Comparison of ENCODE assay signal across 1 cellular context in the genomic region with DNA sequence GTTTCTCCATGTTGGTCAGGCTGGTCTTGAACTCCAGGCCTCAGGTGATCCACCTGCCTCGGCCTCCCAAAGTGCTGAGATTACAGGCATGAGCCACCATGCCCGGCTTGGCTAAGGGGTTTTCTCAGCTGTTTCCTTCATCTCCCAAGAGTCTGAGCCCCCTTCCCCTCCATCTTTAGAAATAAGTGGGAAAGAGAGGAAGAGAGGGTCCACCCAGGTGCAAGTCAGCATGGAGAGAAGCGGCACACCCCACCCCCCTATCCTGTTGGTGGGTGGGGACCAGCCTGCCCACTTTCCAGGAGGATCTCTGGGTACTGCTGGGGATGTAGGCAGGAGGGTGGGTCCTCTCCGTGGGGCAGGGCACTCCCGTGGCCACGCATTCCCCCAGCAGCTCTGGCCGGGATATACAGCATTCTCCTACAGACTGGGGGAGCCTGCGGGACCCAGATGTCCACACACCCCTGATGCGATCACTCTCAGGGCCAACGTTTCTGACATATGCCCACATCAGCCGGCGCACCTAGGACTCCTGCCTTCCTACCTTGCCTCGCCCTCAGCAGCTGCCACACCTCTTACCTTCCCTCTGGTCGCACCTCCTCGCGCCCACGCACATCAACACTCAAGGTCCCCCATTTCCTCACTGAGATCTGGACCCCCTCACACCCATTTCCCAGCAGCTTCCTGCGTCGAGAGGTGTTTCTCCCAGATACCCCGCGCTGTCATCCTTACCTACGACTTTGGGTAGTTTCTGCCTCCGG.
TF ChIP-seq lines count a peak whose summit lies in the region.

No MANE protein-coding gene starts in this region.

TF ChIP-seq in GM23338, 12 proteins besides CTCF, POLR2A, EP300 and RAD21:
- TF ChIP-seq, protein P1, sequence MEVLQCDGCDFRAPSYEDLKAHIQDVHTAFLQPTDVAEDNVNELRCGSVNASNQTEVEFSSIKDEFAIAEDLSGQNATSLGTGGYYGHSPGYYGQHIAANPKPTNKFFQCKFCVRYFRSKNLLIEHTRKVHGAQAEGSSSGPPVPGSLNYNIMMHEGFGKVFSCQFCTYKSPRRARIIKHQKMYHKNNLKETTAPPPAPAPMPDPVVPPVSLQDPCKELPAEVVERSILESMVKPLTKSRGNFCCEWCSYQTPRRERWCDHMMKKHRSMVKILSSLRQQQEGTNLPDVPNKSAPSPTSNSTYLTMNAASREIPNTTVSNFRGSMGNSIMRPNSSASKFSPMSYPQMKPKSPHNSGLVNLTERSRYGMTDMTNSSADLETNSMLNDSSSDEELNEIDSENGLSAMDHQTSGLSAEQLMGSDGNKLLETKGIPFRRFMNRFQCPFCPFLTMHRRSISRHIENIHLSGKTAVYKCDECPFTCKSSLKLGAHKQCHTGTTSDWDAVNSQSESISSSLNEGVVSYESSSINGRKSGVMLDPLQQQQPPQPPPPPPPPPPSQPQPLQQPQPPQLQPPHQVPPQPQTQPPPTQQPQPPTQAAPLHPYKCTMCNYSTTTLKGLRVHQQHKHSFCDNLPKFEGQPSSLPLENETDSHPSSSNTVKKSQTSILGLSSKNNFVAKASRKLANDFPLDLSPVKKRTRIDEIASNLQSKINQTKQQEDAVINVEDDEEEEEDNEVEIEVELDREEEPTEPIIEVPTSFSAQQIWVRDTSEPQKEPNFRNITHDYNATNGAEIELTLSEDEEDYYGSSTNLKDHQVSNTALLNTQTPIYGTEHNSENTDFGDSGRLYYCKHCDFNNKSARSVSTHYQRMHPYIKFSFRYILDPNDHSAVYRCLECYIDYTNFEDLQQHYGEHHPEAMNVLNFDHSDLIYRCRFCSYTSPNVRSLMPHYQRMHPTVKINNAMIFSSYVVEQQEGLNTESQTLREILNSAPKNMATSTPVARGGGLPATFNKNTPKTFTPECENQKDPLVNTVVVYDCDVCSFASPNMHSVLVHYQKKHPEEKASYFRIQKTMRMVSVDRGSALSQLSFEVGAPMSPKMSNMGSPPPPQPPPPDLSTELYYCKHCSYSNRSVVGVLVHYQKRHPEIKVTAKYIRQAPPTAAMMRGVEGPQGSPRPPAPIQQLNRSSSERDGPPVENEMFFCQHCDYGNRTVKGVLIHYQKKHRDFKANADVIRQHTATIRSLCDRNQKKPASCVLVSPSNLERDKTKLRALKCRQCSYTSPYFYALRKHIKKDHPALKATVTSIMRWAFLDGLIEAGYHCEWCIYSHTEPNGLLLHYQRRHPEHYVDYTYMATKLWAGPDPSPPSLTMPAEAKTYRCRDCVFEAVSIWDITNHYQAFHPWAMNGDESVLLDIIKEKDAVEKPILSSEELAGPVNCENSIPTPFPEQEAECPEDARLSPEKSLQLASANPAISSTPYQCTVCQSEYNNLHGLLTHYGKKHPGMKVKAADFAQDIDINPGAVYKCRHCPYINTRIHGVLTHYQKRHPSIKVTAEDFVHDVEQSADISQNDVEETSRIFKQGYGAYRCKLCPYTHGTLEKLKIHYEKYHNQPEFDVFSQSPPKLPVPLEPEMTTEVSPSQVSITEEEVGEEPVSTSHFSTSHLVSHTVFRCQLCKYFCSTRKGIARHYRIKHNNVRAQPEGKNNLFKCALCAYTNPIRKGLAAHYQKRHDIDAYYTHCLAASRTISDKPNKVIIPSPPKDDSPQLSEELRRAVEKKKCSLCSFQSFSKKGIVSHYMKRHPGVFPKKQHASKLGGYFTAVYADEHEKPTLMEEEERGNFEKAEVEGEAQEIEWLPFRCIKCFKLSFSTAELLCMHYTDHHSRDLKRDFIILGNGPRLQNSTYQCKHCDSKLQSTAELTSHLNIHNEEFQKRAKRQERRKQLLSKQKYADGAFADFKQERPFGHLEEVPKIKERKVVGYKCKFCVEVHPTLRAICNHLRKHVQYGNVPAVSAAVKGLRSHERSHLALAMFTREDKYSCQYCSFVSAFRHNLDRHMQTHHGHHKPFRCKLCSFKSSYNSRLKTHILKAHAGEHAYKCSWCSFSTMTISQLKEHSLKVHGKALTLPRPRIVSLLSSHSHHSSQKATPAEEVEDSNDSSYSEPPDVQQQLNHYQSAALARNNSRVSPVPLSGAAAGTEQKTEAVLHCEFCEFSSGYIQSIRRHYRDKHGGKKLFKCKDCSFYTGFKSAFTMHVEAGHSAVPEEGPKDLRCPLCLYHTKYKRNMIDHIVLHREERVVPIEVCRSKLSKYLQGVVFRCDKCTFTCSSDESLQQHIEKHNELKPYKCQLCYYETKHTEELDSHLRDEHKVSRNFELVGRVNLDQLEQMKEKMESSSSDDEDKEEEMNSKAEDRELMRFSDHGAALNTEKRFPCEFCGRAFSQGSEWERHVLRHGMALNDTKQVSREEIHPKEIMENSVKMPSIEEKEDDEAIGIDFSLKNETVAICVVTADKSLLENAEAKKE (CRISPR knock-in tag; IDR thresholded peaks at IDR 0.05) = no peak
- TF ChIP-seq CREB1 (CRISPR knock-in tag; IDR thresholded peaks at IDR 0.05; ENCODE audit: low read depth) = no peak
- TF ChIP-seq, protein P2, sequence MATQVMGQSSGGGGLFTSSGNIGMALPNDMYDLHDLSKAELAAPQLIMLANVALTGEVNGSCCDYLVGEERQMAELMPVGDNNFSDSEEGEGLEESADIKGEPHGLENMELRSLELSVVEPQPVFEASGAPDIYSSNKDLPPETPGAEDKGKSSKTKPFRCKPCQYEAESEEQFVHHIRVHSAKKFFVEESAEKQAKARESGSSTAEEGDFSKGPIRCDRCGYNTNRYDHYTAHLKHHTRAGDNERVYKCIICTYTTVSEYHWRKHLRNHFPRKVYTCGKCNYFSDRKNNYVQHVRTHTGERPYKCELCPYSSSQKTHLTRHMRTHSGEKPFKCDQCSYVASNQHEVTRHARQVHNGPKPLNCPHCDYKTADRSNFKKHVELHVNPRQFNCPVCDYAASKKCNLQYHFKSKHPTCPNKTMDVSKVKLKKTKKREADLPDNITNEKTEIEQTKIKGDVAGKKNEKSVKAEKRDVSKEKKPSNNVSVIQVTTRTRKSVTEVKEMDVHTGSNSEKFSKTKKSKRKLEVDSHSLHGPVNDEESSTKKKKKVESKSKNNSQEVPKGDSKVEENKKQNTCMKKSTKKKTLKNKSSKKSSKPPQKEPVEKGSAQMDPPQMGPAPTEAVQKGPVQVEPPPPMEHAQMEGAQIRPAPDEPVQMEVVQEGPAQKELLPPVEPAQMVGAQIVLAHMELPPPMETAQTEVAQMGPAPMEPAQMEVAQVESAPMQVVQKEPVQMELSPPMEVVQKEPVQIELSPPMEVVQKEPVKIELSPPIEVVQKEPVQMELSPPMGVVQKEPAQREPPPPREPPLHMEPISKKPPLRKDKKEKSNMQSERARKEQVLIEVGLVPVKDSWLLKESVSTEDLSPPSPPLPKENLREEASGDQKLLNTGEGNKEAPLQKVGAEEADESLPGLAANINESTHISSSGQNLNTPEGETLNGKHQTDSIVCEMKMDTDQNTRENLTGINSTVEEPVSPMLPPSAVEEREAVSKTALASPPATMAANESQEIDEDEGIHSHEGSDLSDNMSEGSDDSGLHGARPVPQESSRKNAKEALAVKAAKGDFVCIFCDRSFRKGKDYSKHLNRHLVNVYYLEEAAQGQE (IDR thresholded peaks at IDR 0.05; ENCODE audit: unreplicated experiment) = no peak
- TF ChIP-seq POLR2AphosphoS5 (IDR thresholded peaks at IDR 0.05; ENCODE audit: low read depth) = no peak
- TF ChIP-seq, protein P3, sequence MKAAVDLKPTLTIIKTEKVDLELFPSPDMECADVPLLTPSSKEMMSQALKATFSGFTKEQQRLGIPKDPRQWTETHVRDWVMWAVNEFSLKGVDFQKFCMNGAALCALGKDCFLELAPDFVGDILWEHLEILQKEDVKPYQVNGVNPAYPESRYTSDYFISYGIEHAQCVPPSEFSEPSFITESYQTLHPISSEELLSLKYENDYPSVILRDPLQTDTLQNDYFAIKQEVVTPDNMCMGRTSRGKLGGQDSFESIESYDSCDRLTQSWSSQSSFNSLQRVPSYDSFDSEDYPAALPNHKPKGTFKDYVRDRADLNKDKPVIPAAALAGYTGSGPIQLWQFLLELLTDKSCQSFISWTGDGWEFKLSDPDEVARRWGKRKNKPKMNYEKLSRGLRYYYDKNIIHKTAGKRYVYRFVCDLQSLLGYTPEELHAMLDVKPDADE (IDR thresholded peaks at IDR 0.05) = no peak
- TF ChIP-seq ZNF114 (CRISPR knock-in tag; IDR thresholded peaks at IDR 0.05) = no peak
- TF ChIP-seq JUNB (IDR thresholded peaks at IDR 0.05; ENCODE audit: unreplicated experiment) = no peak
- TF ChIP-seq STAT1 (IDR thresholded peaks at IDR 0.05; ENCODE audit: unreplicated experiment) = no peak
- TF ChIP-seq NANOG (IDR thresholded peaks at IDR 0.05; ENCODE audit: borderline replicate concordance) = no peak
- no peak for TF ChIP-seq EZH2phosphoT487 (IDR thresholded peaks at IDR 0.05; ENCODE audit: unreplicated experiment)
- no peak for TF ChIP-seq ZNF331 (CRISPR knock-in tag; IDR thresholded peaks at IDR 0.05; ENCODE audit: low read depth)
- TF ChIP-seq EZH2 (IDR thresholded peaks at IDR 0.05; ENCODE audit: low read depth, unreplicated experiment) = no peak
